ENCODE assay signal across 14 cellular contexts in genomic region chr12:49984476-49984890, GRCh38. TPM values are rescaled to one million over a fixed set of nuclear protein-coding genes. Genes with fewer than 3 reads are reported as not detected.
A peak's percentile ranks its signal among the peaks of the same experiment; 100 is the strongest.
DNase-seq lines count a peak whose midpoint lies in the region; FAIRE-seq and TF ChIP-seq lines count a peak whose summit lies in the region.
"Had no signal": no experiment of that assay in that cellular context is flagged by ENCODE, and none has a peak within 500 bp of the region (broad histone marks: within the 10 kb centered on the region; RNA-seq: fewer than 3 reads in every experiment).

No MANE protein-coding gene starts in this region.

- H3K27me3 ChIP-seq in SJCRH30 = no peaks in the 10 kb centered on the region
- H3K27me3 ChIP-seq: ascending aorta had no signal

- H3K36me3 Mint-ChIP-seq in dendritic cell treated with granulocyte-macrophage colony-stimulating factor and Interleukin-4, amounts not matched to agents 40 ng/mL and 50 ng/mL, for 4 days (ENCODE audit: low read depth) = peaks cover 7% of the 10 kb centered on the region
- H3K36me3 Mint-ChIP-seq in osteocyte (ENCODE audit: unreplicated experiment) = peaks cover 5% of the 10 kb centered on the region

- no peak for FAIRE-seq in GM19239 (lab: Jason Lieb, UNC)
- FAIRE-seq: GM12891 had no signal

- intact Hi-C loops in dendritic cell treated with granulocyte-macrophage colony-stimulating factor and Interleukin-4, amounts not matched to agents 40 ng/mL and 50 ng/mL, for 4 days (cut with micrococcal nuclease) = no loop called here

- H3K4me1 ChIP-seq in SJCRH30 = peaks cover 15% of the 10 kb centered on the region
- H3K4me1 ChIP-seq: ascending aorta had no signal

- H3K4me3 Mint-ChIP-seq in dendritic cell treated with granulocyte-macrophage colony-stimulating factor and Interleukin-4, amounts not matched to agents 40 ng/mL and 50 ng/mL, for 4 days = no peak overlapping the region
- H3K4me3 Mint-ChIP-seq in osteocyte (ENCODE audit: unreplicated experiment) = no peak overlapping the region

- H3K27ac ChIP-seq in SJCRH30 = no peak overlapping the region
- H3K27ac ChIP-seq: ascending aorta had no signal

- DNase-seq in ELR (ENCODE audit: low read depth) = peak; percentile 32
- peak; percentile 62 for DNase-seq in NCI-H69 (lab: John Stamatoyannopoulos, UW)
- DNase-seq in osteocyte (ENCODE audit: extremely low spot score, unreplicated experiment) = peak; percentile 66
- DNase-seq in stimulated activated CD4-positive, alpha-beta T cell treated with anti-CD3 and anti-CD28 coated beads, Interleukin-12 subunit alpha, Interleukin-12 subunit beta, amount 100 ng/mL, for 4 hours = no peak
- no peak for DNase-seq in SJCRH30
- DNase-seq in GM19239 (ENCODE audit: insufficient read length, low spot score) = no peak
- DNase-seq in NAMALWA (ENCODE audit: low spot score) = no peak
- DNase-seq: C1 segment of cervical spinal cord, midbrain, NCI-H2029 treated with DMSO at 0.1 percent for 48 hours had no signal

- H3K4me1 Mint-ChIP-seq in dendritic cell treated with granulocyte-macrophage colony-stimulating factor and Interleukin-4, amounts not matched to agents 40 ng/mL and 50 ng/mL, for 4 days (ENCODE audit: low read depth) = peaks cover 91% of the 10 kb centered on the region
- peaks cover 17% of the 10 kb centered on the region for H3K4me1 Mint-ChIP-seq in osteocyte (ENCODE audit: unreplicated experiment)

- H3K27ac Mint-ChIP-seq in dendritic cell treated with granulocyte-macrophage colony-stimulating factor and Interleukin-4, amounts not matched to agents 40 ng/mL and 50 ng/mL, for 4 days = peak overlapping the region; percentile 93
- peak overlapping the region; percentile 83 for H3K27ac Mint-ChIP-seq in osteocyte (ENCODE audit: unreplicated experiment)

- H3K9me3 ChIP-seq in SJCRH30 (replicated peaks) = no peaks in the 10 kb centered on the region
- H3K9me3 ChIP-seq: ascending aorta had no signal

- no peaks in the 10 kb centered on the region for H3K27me3 Mint-ChIP-seq in dendritic cell treated with granulocyte-macrophage colony-stimulating factor and Interleukin-4, amounts not matched to agents 40 ng/mL and 50 ng/mL, for 4 days
- no peaks in the 10 kb centered on the region for H3K27me3 Mint-ChIP-seq in osteocyte (ENCODE audit: unreplicated experiment)

- TF ChIP-seq CTCF in osteocyte (IDR thresholded peaks at IDR 0.05) = no peak

- peaks cover 23% of the 10 kb centered on the region for H3K36me3 ChIP-seq in SJCRH30
- H3K36me3 ChIP-seq: ascending aorta had no signal

- H3K9me3 Mint-ChIP-seq in dendritic cell treated with granulocyte-macrophage colony-stimulating factor and Interleukin-4, amounts not matched to agents 40 ng/mL and 50 ng/mL, for 4 days = no peaks in the 10 kb centered on the region
- no peaks in the 10 kb centered on the region for H3K9me3 Mint-ChIP-seq in osteocyte (ENCODE audit: unreplicated experiment)

- no peak overlapping the region for H3K4me3 ChIP-seq in SJCRH30
- H3K4me3 ChIP-seq: ascending aorta had no signal

RNA-seq across cellular contexts. Expression of gene AQP6, which starts 11.7 kb away (rescaled TPM):
- not detected in 2 replicates for total RNA-seq in osteocyte
- total RNA-seq in SJCRH30 (2014; rRNA removed; shearing (Covaris generic)) = not detected in 2 replicates
- total RNA-seq: activated CD8-positive, alpha-beta memory T cell treated with anti-CD3 and anti-CD28 coated beads for 36 hours; ascending aorta had no signal

RNA-seq across cellular contexts. Expression of gene AQP5, which starts 22.8 kb away (rescaled TPM):
- 0.24 and 0.46 TPM in 2 replicates for total RNA-seq in osteocyte
- 0.18 TPM in 1 of 2 replicates, not detected in the other for total RNA-seq in SJCRH30 (2014; rRNA removed; shearing (Covaris generic))
- total RNA-seq: activated CD8-positive, alpha-beta memory T cell treated with anti-CD3 and anti-CD28 coated beads for 36 hours; ascending aorta had no signal

RNA-seq across cellular contexts. Expression of gene AQP2, which starts 33.9 kb away (rescaled TPM):
- total RNA-seq in osteocyte = not detected in 2 replicates
- not detected in 2 replicates for total RNA-seq in SJCRH30 (2014; rRNA removed; shearing (Covaris generic))
- total RNA-seq: activated CD8-positive, alpha-beta memory T cell treated with anti-CD3 and anti-CD28 coated beads for 36 hours; ascending aorta had no signal

RNA-seq across cellular contexts. Expression of gene RACGAP1, which starts 40.8 kb away (rescaled TPM):
- total RNA-seq in osteocyte = 25.9 and 28.3 TPM in 2 replicates
- 148 and 152 TPM in 2 replicates for total RNA-seq in SJCRH30 (2014; rRNA removed; shearing (Covaris generic))

Comparison
In these comparisons a context has a peak if more than half of its experiments do, and no peak if none do; other contexts are left out.
1. DNase-seq: peak in ELR (single experiment), NCI-H69 (single experiment) and osteocyte (single experiment); none in stimulated activated CD4-positive, alpha-beta T cell treated with anti-CD3 and anti-CD28 coated beads, Interleukin-12 subunit alpha, Interleukin-12 subunit beta, amount 100 ng/mL, for 4 hours (single experiment), SJCRH30 (0 of 2), GM19239 (single experiment) and NAMALWA (single experiment).